ENCODE assay signal across 8 cellular contexts in genomic region chr9:92764381-92764987, GRCh38. TPM values are rescaled to one million over a fixed set of nuclear protein-coding genes. Genes with fewer than 3 reads are reported as not detected.
DNase-seq lines count a peak whose midpoint lies in the region; ATAC-seq and TF ChIP-seq lines count a peak whose summit lies in the region.

Gene BICD2 (minus strand): TSS chr9:92764833. CDS start chr9:92764744, 89 bp downstream.

- H3K27ac ChIP-seq in adrenal gland: peak within 1 kb of the TSS; percentile 91 to 100 (median 99)
- peak within 1 kb of the TSS; percentile 76 for H3K27ac ChIP-seq in iPS-18a (ENCODE audit: low read length)

- no peaks in the 10 kb centered on the region for H3K9me3 Mint-ChIP-seq in stimulated activated effector memory CD8-positive, alpha-beta T cell treated with anti-CD3 and anti-CD28 coated beads, Interleukin-12 subunit alpha, Interleukin-12 subunit beta, amount 100 ng/mL, for 72 hours

- peak within 1 kb of the TSS; percentile 91 for H3K27ac Mint-ChIP-seq in stimulated activated effector memory CD8-positive, alpha-beta T cell treated with anti-CD3 and anti-CD28 coated beads, Interleukin-12 subunit alpha, Interleukin-12 subunit beta, amount 100 ng/mL, for 72 hours

- peaks cover 53% of the 10 kb centered on the region for H3K4me1 Mint-ChIP-seq in stimulated activated effector memory CD8-positive, alpha-beta T cell treated with anti-CD3 and anti-CD28 coated beads, Interleukin-12 subunit alpha, Interleukin-12 subunit beta, amount 100 ng/mL, for 72 hours

- peak within 1 kb of the TSS; percentile 78 for H3K4me3 Mint-ChIP-seq in stimulated activated effector memory CD8-positive, alpha-beta T cell treated with anti-CD3 and anti-CD28 coated beads, Interleukin-12 subunit alpha, Interleukin-12 subunit beta, amount 100 ng/mL, for 72 hours

- 0 to 1% (median 0%) methylated on average over 8 to 74 of the region's 74 CpGs; no CpG with 5 or more reads in 1 of the 4 donors for WGBS in adrenal gland, 4 donors

- no peak for TF ChIP-seq POLR2A in adrenal gland (IDR thresholded peaks at IDR 0.05)

- no peak for TF ChIP-seq CTCF in adrenal gland (IDR thresholded peaks at IDR 0.05)

- H3K4me1 ChIP-seq in adrenal gland (replicated peaks in 1 of 2): peaks cover 23 to 48% of the 10 kb centered on the region in 2 donors
- H3K4me1 ChIP-seq in iPS-18a (ENCODE audit: control insufficient read depth, low read depth, low read length): peaks cover 26% of the 10 kb centered on the region

- H3K36me3 ChIP-seq in adrenal gland (replicated peaks in 1 of 2): no peaks in the 10 kb centered on the region
- H3K36me3 ChIP-seq in iPS-18a (ENCODE audit: control insufficient read depth, low read depth, low read length): no peaks in the 10 kb centered on the region

- peak within 1 kb of the TSS; percentile 35 to 97 (median 88) for H3K4me3 ChIP-seq in adrenal gland
- peak within 1 kb of the TSS; percentile 90 for H3K4me3 ChIP-seq in iPS-18a (ENCODE audit: low read length)

- H3K36me3 Mint-ChIP-seq in stimulated activated effector memory CD8-positive, alpha-beta T cell treated with anti-CD3 and anti-CD28 coated beads, Interleukin-12 subunit alpha, Interleukin-12 subunit beta, amount 100 ng/mL, for 72 hours: peaks cover 5% of the 10 kb centered on the region

- intact Hi-C loops in adrenal gland (cut with DNase I): loop anchor here (10.0 kb wide), 1 partner anchor 50 kb away; no protein-coding TSS in a partner anchor

- H3K9me3 ChIP-seq in adrenal gland (replicated peaks in 1 of 3) (no peaks in the 10 kb centered on the region), iPS-18a (ENCODE audit: control insufficient read depth, low read depth, low read length) (no peaks in the 10 kb centered on the region)

- ATAC-seq in GM18909 (IDR thresholded peaks at IDR 0.05; ENCODE audit: poor library complexity, unreplicated experiment) (peak; percentile 1), HG03439 (IDR thresholded peaks at IDR 0.05; ENCODE audit: unreplicated experiment) (peak; percentile 1), GM21619 (IDR thresholded peaks at IDR 0.05; ENCODE audit: unreplicated experiment) (no peak), GM18858 (IDR thresholded peaks at IDR 0.05; ENCODE audit: unreplicated experiment) (no peak)
- peak; percentile 94 for ATAC-seq in stimulated activated effector memory CD8-positive, alpha-beta T cell treated with anti-CD3 and anti-CD28 coated beads, Interleukin-12 subunit alpha, Interleukin-12 subunit beta, amount 100 ng/mL, for 72 hours

- H3K27me3 ChIP-seq in adrenal gland: no peaks in the 10 kb centered on the region
- no peaks in the 10 kb centered on the region for H3K27me3 ChIP-seq in iPS-18a (ENCODE audit: control insufficient read depth, insufficient read depth, low read length)

- DNase-seq in adrenal gland: peak in 1 of 7 donors; percentile 54
- DNase-seq in stimulated activated effector memory CD8-positive, alpha-beta T cell treated with anti-CD3 and anti-CD28 coated beads, Interleukin-12 subunit alpha, Interleukin-12 subunit beta, amount 100 ng/mL, for 72 hours (ENCODE audit: low spot score in 2 of 2): peak in 1 of 2 donors; percentile 72
- no peak for DNase-seq in NCI-H2029 treated with DMSO at 0.1 percent for 48 hours (lab: John Stamatoyannopoulos, UW)

- peak within 1 kb of the TSS; percentile 94 for H3K9ac ChIP-seq in iPS-18a (ENCODE audit: low read length)

RNA-seq across cellular contexts. Expression of gene BICD2, which starts in this region (rescaled TPM):
- total RNA-seq in adrenal gland: 10 to 100 TPM; 20.1 to 33.8 (median 26.2) TPM
- polyA plus RNA-seq in adrenal gland: 10 to 100 TPM in 2 of 3 donors, 1 to 10 TPM in 1; 9.3 to 14.9 (median 13.0) TPM

Comparison
In these comparisons a context has a peak if more than half of its experiments do, and no peak if none do; other contexts are left out.
1. ATAC-seq: peak in GM18909 (single experiment), HG03439 (single experiment) and stimulated activated effector memory CD8-positive, alpha-beta T cell treated with anti-CD3 and anti-CD28 coated beads, Interleukin-12 subunit alpha, Interleukin-12 subunit beta, amount 100 ng/mL, for 72 hours (single experiment); none in GM21619 (single experiment) and GM18858 (single experiment).